1 cellular context compared by ENCODE assay signal in genomic region chr9:124506931-124507879, GRCh38.
A peak's percentile ranks its signal among the peaks of the same experiment; 100 is the strongest.
TF ChIP-seq lines count a peak whose summit lies in the region.

NR5A1 (minus strand) TSS chr9:124507399; CDS start chr9:124503395, 4,004 bp downstream.

TF ChIP-seq in HepG2, 621 proteins besides CTCF, POLR2A, EP300 and RAD21 (continued from another document and continues in another):
- TF ChIP-seq RFXANK (CRISPR knock-in tag; IDR thresholded peaks at IDR 0.05) (0 out of 2 replicates have a peak, but pooled peaks have one; percentile 24), MLLT10 (CRISPR knock-in tag; IDR thresholded peaks at IDR 0.05) (no peak), NFAT5 (CRISPR knock-in tag; IDR thresholded peaks at IDR 0.05) (no peak), E2F1 (CRISPR knock-in tag; IDR thresholded peaks at IDR 0.05) (no peak), KAT7 (CRISPR knock-in tag; IDR thresholded peaks at IDR 0.05; ENCODE audit: borderline replicate concordance) (peak; percentile 87), SOX13 (IDR thresholded peaks at IDR 0.05) (0 out of 2 replicates have a peak, but pooled peaks have one; percentile 11), SOX13 (CRISPR knock-in tag; conservative IDR thresholded peaks at IDR 0.05 in 1 of 2, IDR thresholded peaks at IDR 0.05 in 1 of 2) (no peak), TFE3 (CRISPR knock-in tag; IDR thresholded peaks at IDR 0.05) (peak; percentile 77), ZNF770 (CRISPR knock-in tag; IDR thresholded peaks at IDR 0.05) (peak; percentile 99), ZNF121 (CRISPR knock-in tag; IDR thresholded peaks at IDR 0.05) (no peak; the same call in 1 of the 2 replicates), PCBP2 (optimal IDR thresholded peaks at IDR 0.05; ENCODE audit: low read depth, low read length, poor library complexity, severe bottlenecking) (no peak), MATR3 (CRISPR knock-in tag; IDR thresholded peaks at IDR 0.05) (no peak), MZF1 (CRISPR knock-in tag; IDR thresholded peaks at IDR 0.05; ENCODE audit: borderline replicate concordance) (no peak), MYPOP (CRISPR knock-in tag; IDR thresholded peaks at IDR 0.05) (peak; percentile 3; the same call in 1 of the 2 replicates), ZNF761 (CRISPR knock-in tag; conservative IDR thresholded peaks at IDR 0.05) (no peak), CREB1 (IDR thresholded peaks at IDR 0.05) (no peak), CREB1 (CRISPR knock-in tag; IDR thresholded peaks at IDR 0.05) (no peak), RNF219 (CRISPR knock-in tag; IDR thresholded peaks at IDR 0.05) (no peak), REXO4 (CRISPR knock-in tag; IDR thresholded peaks at IDR 0.05; ENCODE audit: borderline replicate concordance) (no peak; the same call in 1 of the 2 replicates), RBM22 (optimal IDR thresholded peaks at IDR 0.05; ENCODE audit: low read length) (no peak), ZFYVE20 (CRISPR knock-in tag; IDR thresholded peaks at IDR 0.05; ENCODE audit: borderline replicate concordance, low read depth) (0 out of 2 replicates have a peak, but pooled peaks have one; percentile 17), ZNF558 (CRISPR knock-in tag; IDR thresholded peaks at IDR 0.05; ENCODE audit: borderline replicate concordance) (peak; percentile 71; the same call in 1 of the 2 replicates), IRF1 (CRISPR knock-in tag; IDR thresholded peaks at IDR 0.05; ENCODE audit: low read depth) (no peak), FOXK1 (CRISPR knock-in tag; IDR thresholded peaks at IDR 0.05; ENCODE audit: borderline replicate concordance, low read depth) (peak; percentile 38; the same call in 1 of the 2 replicates), BCL6 (CRISPR knock-in tag; IDR thresholded peaks at IDR 0.05) (peak; percentile 47; the same call in 1 of the 2 replicates), SMARCE1 (IDR thresholded peaks at IDR 0.05; ENCODE audit: borderline replicate concordance) (no peak)
- TF ChIP-seq, protein P1, sequence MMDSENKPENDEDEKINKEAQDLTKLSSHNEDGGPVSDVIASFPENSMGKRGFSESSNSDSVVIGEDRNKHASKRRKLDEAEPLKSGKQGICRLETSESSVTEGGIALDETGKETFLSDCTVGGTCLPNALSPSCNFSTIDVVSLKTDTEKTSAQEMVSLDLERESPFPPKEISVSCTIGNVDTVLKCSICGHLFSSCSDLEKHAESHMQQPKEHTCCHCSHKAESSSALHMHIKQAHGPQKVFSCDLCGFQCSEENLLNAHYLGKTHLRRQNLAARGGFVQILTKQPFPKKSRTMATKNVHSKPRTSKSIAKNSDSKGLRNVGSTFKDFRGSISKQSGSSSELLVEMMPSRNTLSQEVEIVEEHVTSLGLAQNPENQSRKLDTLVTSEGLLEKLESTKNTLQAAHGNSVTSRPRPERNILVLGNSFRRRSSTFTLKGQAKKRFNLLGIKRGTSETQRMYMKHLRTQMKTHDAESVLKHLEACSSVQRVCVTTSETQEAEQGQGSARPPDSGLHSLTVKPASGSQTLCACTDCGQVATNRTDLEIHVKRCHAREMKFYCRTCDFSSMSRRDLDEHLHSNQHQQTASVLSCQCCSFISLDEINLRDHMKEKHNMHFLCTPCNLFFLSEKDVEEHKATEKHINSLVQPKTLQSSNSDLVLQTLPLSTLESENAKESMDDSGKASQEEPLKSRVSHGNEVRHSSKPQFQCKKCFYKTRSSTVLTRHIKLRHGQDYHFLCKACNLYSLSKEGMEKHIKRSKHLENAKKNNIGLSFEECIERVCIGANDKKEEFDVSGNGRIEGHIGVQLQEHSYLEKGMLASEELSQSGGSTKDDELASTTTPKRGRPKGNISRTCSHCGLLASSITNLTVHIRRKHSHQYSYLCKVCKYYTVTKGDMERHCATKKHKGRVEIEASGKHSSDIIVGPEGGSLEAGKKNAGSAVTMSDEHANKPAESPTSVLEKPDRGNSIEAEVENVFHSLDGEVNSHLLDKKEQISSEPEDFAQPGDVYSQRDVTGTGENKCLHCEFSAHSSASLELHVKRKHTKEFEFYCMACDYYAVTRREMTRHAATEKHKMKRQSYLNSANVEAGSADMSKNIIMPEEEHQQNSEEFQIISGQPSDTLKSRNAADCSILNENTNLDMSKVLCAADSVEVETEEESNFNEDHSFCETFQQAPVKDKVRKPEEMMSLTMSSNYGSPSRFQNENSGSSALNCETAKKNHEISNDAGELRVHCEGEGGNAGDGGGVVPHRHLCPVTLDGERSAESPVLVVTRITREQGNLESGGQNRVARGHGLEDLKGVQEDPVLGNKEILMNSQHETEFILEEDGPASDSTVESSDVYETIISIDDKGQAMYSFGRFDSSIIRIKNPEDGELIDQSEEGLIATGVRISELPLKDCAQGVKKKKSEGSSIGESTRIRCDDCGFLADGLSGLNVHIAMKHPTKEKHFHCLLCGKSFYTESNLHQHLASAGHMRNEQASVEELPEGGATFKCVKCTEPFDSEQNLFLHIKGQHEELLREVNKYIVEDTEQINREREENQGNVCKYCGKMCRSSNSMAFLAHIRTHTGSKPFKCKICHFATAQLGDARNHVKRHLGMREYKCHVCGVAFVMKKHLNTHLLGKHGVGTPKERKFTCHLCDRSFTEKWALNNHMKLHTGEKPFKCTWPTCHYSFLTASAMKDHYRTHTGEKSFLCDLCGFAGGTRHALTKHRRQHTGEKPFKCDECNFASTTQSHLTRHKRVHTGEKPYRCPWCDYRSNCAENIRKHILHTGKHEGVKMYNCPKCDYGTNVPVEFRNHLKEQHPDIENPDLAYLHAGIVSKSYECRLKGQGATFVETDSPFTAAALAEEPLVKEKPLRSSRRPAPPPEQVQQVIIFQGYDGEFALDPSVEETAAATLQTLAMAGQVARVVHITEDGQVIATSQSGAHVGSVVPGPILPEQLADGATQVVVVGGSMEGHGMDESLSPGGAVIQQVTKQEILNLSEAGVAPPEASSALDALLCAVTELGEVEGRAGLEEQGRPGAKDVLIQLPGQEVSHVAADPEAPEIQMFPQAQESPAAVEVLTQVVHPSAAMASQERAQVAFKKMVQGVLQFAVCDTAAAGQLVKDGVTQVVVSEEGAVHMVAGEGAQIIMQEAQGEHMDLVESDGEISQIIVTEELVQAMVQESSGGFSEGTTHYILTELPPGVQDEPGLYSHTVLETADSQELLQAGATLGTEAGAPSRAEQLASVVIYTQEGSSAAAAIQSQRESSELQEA (CRISPR knock-in tag; IDR thresholded peaks at IDR 0.05; ENCODE audit: not compliant biosample characterization): no peak
- TF ChIP-seq, protein P2, sequence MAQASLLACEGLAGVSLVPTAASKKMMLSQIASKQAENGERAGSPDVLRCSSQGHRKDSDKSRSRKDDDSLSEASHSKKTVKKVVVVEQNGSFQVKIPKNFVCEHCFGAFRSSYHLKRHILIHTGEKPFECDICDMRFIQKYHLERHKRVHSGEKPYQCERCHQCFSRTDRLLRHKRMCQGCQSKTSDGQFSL (CRISPR knock-in tag; IDR thresholded peaks at IDR 0.05): peak; percentile 99
